In the genomic region with DNA sequence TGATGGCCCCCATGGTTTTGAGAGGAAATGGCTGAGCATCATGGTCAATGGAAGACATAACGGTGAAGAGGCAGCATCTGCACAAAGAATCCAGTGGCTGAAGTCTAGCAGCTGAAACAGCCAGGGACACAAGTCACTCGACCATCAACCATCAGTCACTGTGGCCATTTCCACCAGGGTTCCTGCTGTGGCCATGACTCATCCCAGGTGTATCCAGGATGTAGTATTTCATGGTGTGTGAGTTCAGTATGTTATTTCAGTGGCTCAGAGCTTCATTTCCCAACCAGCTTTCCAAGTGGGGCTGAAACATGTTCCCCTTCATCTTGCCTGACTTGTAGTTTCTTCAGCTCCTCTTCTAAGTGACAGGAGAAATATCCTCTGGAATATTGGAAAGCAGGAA, we compare ENCODE assay signal across 23 cellular contexts. TPM values are rescaled to one million over a fixed set of nuclear protein-coding genes. Genes with fewer than 3 reads are reported as not detected.
"Had no signal": no experiment of that assay in that cellular context is flagged by ENCODE, and none has a peak within 500 bp of the region (broad histone marks: within the 10 kb centered on the region; RNA-seq: fewer than 3 reads in every experiment).

No MANE protein-coding gene starts in this region.

- H3K4me1 ChIP-seq: gastrocnemius medialis, heart left ventricle, parathyroid adenoma had no signal

- H3K27ac Mint-ChIP-seq: activated B cell treated with CpG ODN at 0.5 μM for 24 hours; activated CD4-positive, alpha-beta memory T cell treated with anti-CD3 and anti-CD28 coated beads, Interleukin-2, amount 10 ng/mL, durations not matched to agents 7 days and 5 days; activated CD8-positive, alpha-beta memory T cell treated with anti-CD3 and anti-CD28 coated beads, Interleukin-2, amount 10 ng/mL, durations not matched to agents 7 days and 5 days; activated naive CD8-positive, alpha-beta T cell treated with anti-CD3 and anti-CD28 coated beads for 36 hours; activated T-helper 17 cell treated with anti-CD3 and anti-CD28 coated beads, Interleukin-2, amount 50 U/mL, for 72 hours; mesothelial cell of epicardium; natural killer cell treated with Interleukin-12 subunit alpha and Interleukin-12 subunit beta and Interleukin-15 and Interleukin-18, amount 100 ng/mL, for 72 hours; stimulated activated effector memory CD8-positive, alpha-beta T cell treated with anti-CD3 and anti-CD28 coated beads, Interleukin-12 subunit alpha, Interleukin-12 subunit beta, amount 100 ng/mL, for 72 hours had no signal

- H3K79me2 ChIP-seq: parathyroid adenoma had no signal

- H3K4me2 ChIP-seq: smooth muscle cell had no signal

- H3K9ac ChIP-seq: parathyroid adenoma had no signal

- H3K4me1 Mint-ChIP-seq: activated B cell treated with CpG ODN at 0.5 μM for 24 hours; activated CD4-positive, alpha-beta memory T cell treated with anti-CD3 and anti-CD28 coated beads, Interleukin-2, amount 10 ng/mL, durations not matched to agents 7 days and 5 days; activated CD8-positive, alpha-beta memory T cell treated with anti-CD3 and anti-CD28 coated beads, Interleukin-2, amount 10 ng/mL, durations not matched to agents 7 days and 5 days; activated naive CD8-positive, alpha-beta T cell treated with anti-CD3 and anti-CD28 coated beads for 36 hours; activated T-helper 17 cell treated with anti-CD3 and anti-CD28 coated beads, Interleukin-2, amount 50 U/mL, for 72 hours; stimulated activated effector memory CD8-positive, alpha-beta T cell treated with anti-CD3 and anti-CD28 coated beads, Interleukin-12 subunit alpha, Interleukin-12 subunit beta, amount 100 ng/mL, for 72 hours had no signal

- H3K4me3 Mint-ChIP-seq: activated B cell treated with CpG ODN at 0.5 μM for 24 hours; activated CD4-positive, alpha-beta memory T cell treated with anti-CD3 and anti-CD28 coated beads, Interleukin-2, amount 10 ng/mL, durations not matched to agents 7 days and 5 days; activated CD8-positive, alpha-beta memory T cell treated with anti-CD3 and anti-CD28 coated beads, Interleukin-2, amount 10 ng/mL, durations not matched to agents 7 days and 5 days; activated naive CD8-positive, alpha-beta T cell treated with anti-CD3 and anti-CD28 coated beads for 36 hours; activated T-helper 17 cell treated with anti-CD3 and anti-CD28 coated beads, Interleukin-2, amount 50 U/mL, for 72 hours; mesothelial cell of epicardium; natural killer cell treated with Interleukin-12 subunit alpha and Interleukin-12 subunit beta and Interleukin-15 and Interleukin-18, amount 100 ng/mL, for 72 hours; stimulated activated effector memory CD8-positive, alpha-beta T cell treated with anti-CD3 and anti-CD28 coated beads, Interleukin-12 subunit alpha, Interleukin-12 subunit beta, amount 100 ng/mL, for 72 hours had no signal

- H3K27me3 ChIP-seq: gastrocnemius medialis, heart left ventricle had no signal

- ATAC-seq: activated CD8-positive, alpha-beta memory T cell treated with anti-CD3 and anti-CD28 coated beads, Interleukin-2, amount 10 ng/mL, durations not matched to agents 7 days and 5 days; activated T-helper 17 cell treated with anti-CD3 and anti-CD28 coated beads, Interleukin-2, amount 50 U/mL, for 72 hours; gastrocnemius medialis; heart left ventricle; natural killer cell treated with Interleukin-12 subunit alpha and Interleukin-12 subunit beta and Interleukin-15 and Interleukin-18, amount 100 ng/mL, for 72 hours; sciatic nerve; stimulated activated effector memory CD8-positive, alpha-beta T cell treated with anti-CD3 and anti-CD28 coated beads, Interleukin-12 subunit alpha, Interleukin-12 subunit beta, amount 100 ng/mL, for 72 hours had no signal

- H3K9me3 ChIP-seq: gastrocnemius medialis, heart left ventricle, thoracic aorta had no signal

- H3K27me3 Mint-ChIP-seq: activated B cell treated with CpG ODN at 0.5 μM for 24 hours; activated CD4-positive, alpha-beta memory T cell treated with anti-CD3 and anti-CD28 coated beads, Interleukin-2, amount 10 ng/mL, durations not matched to agents 7 days and 5 days; activated CD8-positive, alpha-beta memory T cell treated with anti-CD3 and anti-CD28 coated beads, Interleukin-2, amount 10 ng/mL, durations not matched to agents 7 days and 5 days; activated naive CD8-positive, alpha-beta T cell treated with anti-CD3 and anti-CD28 coated beads for 36 hours; activated T-helper 17 cell treated with anti-CD3 and anti-CD28 coated beads, Interleukin-2, amount 50 U/mL, for 72 hours; natural killer cell treated with Interleukin-12 subunit alpha and Interleukin-12 subunit beta and Interleukin-15 and Interleukin-18, amount 100 ng/mL, for 72 hours had no signal

- H2AFZ ChIP-seq: parathyroid adenoma had no signal

- H3K36me3 ChIP-seq: gastrocnemius medialis, heart left ventricle, thoracic aorta had no signal

- H3K9me3 Mint-ChIP-seq: activated B cell treated with CpG ODN at 0.5 μM for 24 hours; activated naive CD8-positive, alpha-beta T cell treated with anti-CD3 and anti-CD28 coated beads for 36 hours; activated T-helper 17 cell treated with anti-CD3 and anti-CD28 coated beads, Interleukin-2, amount 50 U/mL, for 72 hours; mesothelial cell of epicardium; natural killer cell treated with Interleukin-12 subunit alpha and Interleukin-12 subunit beta and Interleukin-15 and Interleukin-18, amount 100 ng/mL, for 72 hours had no signal

- H3K4me3 ChIP-seq: gastrocnemius medialis, heart left ventricle, lung, smooth muscle cell, thoracic aorta had no signal

- DNase-seq: activated B cell treated with CpG ODN at 0.5 μM for 24 hours; activated CD4-positive, alpha-beta memory T cell treated with anti-CD3 and anti-CD28 coated beads, Interleukin-2, amount 10 ng/mL, durations not matched to agents 7 days and 5 days; activated CD4-positive, alpha-beta T cell treated with anti-CD3 and anti-CD28 coated beads for 4 hours; activated CD8-positive, alpha-beta memory T cell treated with anti-CD3 and anti-CD28 coated beads, Interleukin-2, amount 10 ng/mL, durations not matched to agents 7 days and 5 days; activated naive CD4-positive, alpha-beta T cell; activated naive CD8-positive, alpha-beta T cell treated with anti-CD3 and anti-CD28 coated beads for 36 hours; activated T-cell treated with anti-CD3 and anti-CD28 coated beads, Interleukin-2, amount 50 U/mL, for 1 hour; amniotic stem cell; erythroblast; gastrocnemius medialis; heart left ventricle; stimulated activated CD4-positive, alpha-beta T cell treated with anti-CD3 and anti-CD28 coated beads, Interleukin-4, amount 100 ng/mL, for 1 hour; T-helper 1 cell; T-helper 9 cell had no signal

- H3K27ac ChIP-seq: gastrocnemius medialis, heart left ventricle, parathyroid adenoma, thoracic aorta had no signal

- H3K36me3 Mint-ChIP-seq: activated CD8-positive, alpha-beta memory T cell treated with anti-CD3 and anti-CD28 coated beads, Interleukin-2, amount 10 ng/mL, durations not matched to agents 7 days and 5 days; activated naive CD8-positive, alpha-beta T cell treated with anti-CD3 and anti-CD28 coated beads for 36 hours; mesothelial cell of epicardium; natural killer cell treated with Interleukin-12 subunit alpha and Interleukin-12 subunit beta and Interleukin-15 and Interleukin-18, amount 100 ng/mL, for 72 hours; stimulated activated effector memory CD8-positive, alpha-beta T cell treated with anti-CD3 and anti-CD28 coated beads, Interleukin-12 subunit alpha, Interleukin-12 subunit beta, amount 100 ng/mL, for 72 hours had no signal

RNA-seq across cellular contexts. Expression of gene WNT5A, which starts 47.8 kb away (rescaled TPM):
- total RNA-seq: activated B cell treated with CpG ODN at 0.5 μM for 24 hours; activated CD4-positive, alpha-beta memory T cell treated with anti-CD3 and anti-CD28 coated beads, Interleukin-2, amount 10 ng/mL, durations not matched to agents 7 days and 5 days; activated naive CD8-positive, alpha-beta T cell treated with anti-CD3 and anti-CD28 coated beads for 36 hours; activated T-helper 17 cell treated with anti-CD3 and anti-CD28 coated beads, Interleukin-2, amount 50 U/mL, for 72 hours; natural killer cell treated with Interleukin-12 subunit alpha and Interleukin-12 subunit beta and Interleukin-15 and Interleukin-18, amount 100 ng/mL, for 72 hours had no signal
